9 cellular contexts compared by ENCODE assay signal in genomic region chr13:95391785-95392184, GRCh38.
"Had no signal": no experiment of that assay in that cellular context is flagged by ENCODE, and none has a peak within 500 bp of the region (broad histone marks: within the 10 kb centered on the region; RNA-seq: fewer than 3 reads in every experiment).

No MANE protein-coding gene starts in this region.

- ATAC-seq: HCT116, K562 had no signal

- DNase-seq: GM23248, GOT3, H7, HFFc6, KG1 had no signal

- H3K4me3 Mint-ChIP-seq: HFFc6, IgD-negative memory B cell had no signal

- H3K9me3 Mint-ChIP-seq: IgD-negative memory B cell had no signal

- H3K4me3 ChIP-seq: GM23248, HAP-1, K562 had no signal

- H3K27ac Mint-ChIP-seq: HFFc6, IgD-negative memory B cell had no signal

- H3K9me3 ChIP-seq: HAP-1 had no signal

- H3K9ac ChIP-seq: GM23248 had no signal

- H3K36me3 ChIP-seq: HAP-1 had no signal

- H2AFZ ChIP-seq: GM23248 had no signal

- H3K27ac ChIP-seq: GM23248 had no signal

- H3K36me3 Mint-ChIP-seq: IgD-negative memory B cell had no signal

- H3K4me1 ChIP-seq: HAP-1 had no signal
